Comparison of ENCODE assay signal across 10 cellular contexts in genomic region chr3:37946531-37946889, GRCh38. TPM values are rescaled to one million over a fixed set of nuclear protein-coding genes. Genes with fewer than 3 reads are reported as not detected.
DNase-seq lines count a peak whose midpoint lies in the region; ATAC-seq and TF ChIP-seq lines count a peak whose summit lies in the region.
"Had no signal": no experiment of that assay in that cellular context is flagged by ENCODE, and none has a peak within 500 bp of the region (broad histone marks: within the 10 kb centered on the region; RNA-seq: fewer than 3 reads in every experiment).

No MANE protein-coding gene starts in this region.

- H3K9me3 ChIP-seq in PC-3 (ENCODE audit: low read length) (no peaks in the 10 kb centered on the region), muscle layer of duodenum (ENCODE audit: control insufficient read depth in 1 of 2, low read length in 2 of 2) (no peaks in the 10 kb centered on the region), thoracic aorta (no peaks in the 10 kb centered on the region), OCI-LY7 (ENCODE audit: low read length) (no peaks in the 10 kb centered on the region)

- intact Hi-C loops in PC-3 (cut with micrococcal nuclease) (no loop called here), OCI-LY7 (cut with micrococcal nuclease; ENCODE audit: unreplicated experiment) (no loop called here)

- no peaks in the 10 kb centered on the region for H3K36me3 Mint-ChIP-seq in naive thymus-derived CD8-positive, alpha-beta T cell
- H3K36me3 Mint-ChIP-seq: CD4-positive, CD25-positive, alpha-beta regulatory T cell had no signal

- CTCF ChIA-PET in PC-3 (lab: Charles Lee) (no interaction called here), OCI-LY7 (lab: Charles Lee; ENCODE audit: unreplicated experiment) (no interaction called here)

- H3K4me1 ChIP-seq in PC-3 (ENCODE audit: insufficient read depth, low read length) (peaks cover 21% of the 10 kb centered on the region), muscle layer of duodenum (ENCODE audit: control insufficient read depth in 1 of 2, insufficient read depth in 2 of 2, low read length in 2 of 2) (peaks cover 26 to 52% of the 10 kb centered on the region in 2 donors), thoracic aorta (ENCODE audit: control insufficient read depth in 1 of 2, low read depth in 2 of 2) (peaks cover 42 to 59% of the 10 kb centered on the region in 2 donors), OCI-LY7 (ENCODE audit: insufficient read depth, low read length, poor library complexity, severe bottlenecking) (no peaks in the 10 kb centered on the region)

- BruUV-seq in PC-3 (replicated peaks; lab: Mats Ljungman, UMichigan): no TSS peak
- no TSS peak for BruUV-seq in OCI-LY7 (replicated peaks; lab: Mats Ljungman, UMichigan)

- H3K4me3 ChIP-seq in PC-3 (ENCODE audit: low read length): no peak overlapping the region
- no peak overlapping the region for H3K4me3 ChIP-seq in choroid plexus epithelial cell (ENCODE audit: low read depth, low read length)
- no peak overlapping the region for H3K4me3 ChIP-seq in muscle layer of duodenum (ENCODE audit: low read depth in 1 of 2, low read length in 2 of 2)
- no peak overlapping the region for H3K4me3 ChIP-seq in thoracic aorta
- no peak overlapping the region for H3K4me3 ChIP-seq in OCI-LY7 (ENCODE audit: low read depth, low read length, poor library complexity, severe bottlenecking)

- H3K79me2 ChIP-seq in PC-3 (ENCODE audit: low read length) (no peaks in the 10 kb centered on the region), OCI-LY7 (ENCODE audit: insufficient read depth, low read depth, low read length) (no peaks in the 10 kb centered on the region)

- TF ChIP-seq CTCF in PC-3 (conservative IDR thresholded peaks at IDR 0.05; ENCODE audit: low read depth, low read length) (no peak), choroid plexus epithelial cell (conservative IDR thresholded peaks at IDR 0.05; ENCODE audit: low read depth, low read length) (no peak), thoracic aorta (IDR thresholded peaks at IDR 0.05) (no peak), OCI-LY7 (conservative IDR thresholded peaks at IDR 0.05; ENCODE audit: low read length) (no peak)

- H3K36me3 ChIP-seq in PC-3 (ENCODE audit: low read depth, low read length) (no peaks in the 10 kb centered on the region), muscle layer of duodenum (ENCODE audit: control insufficient read depth in 1 of 2, insufficient read depth in 2 of 2, low read length in 2 of 2) (no peaks in the 10 kb centered on the region), thoracic aorta (no peaks in the 10 kb centered on the region), OCI-LY7 (ENCODE audit: insufficient read depth, low read length) (no peaks in the 10 kb centered on the region)

- H3K27me3 Mint-ChIP-seq in naive thymus-derived CD8-positive, alpha-beta T cell: no peaks in the 10 kb centered on the region

- H3K9me3 Mint-ChIP-seq in naive thymus-derived CD8-positive, alpha-beta T cell: no peaks in the 10 kb centered on the region
- H3K9me3 Mint-ChIP-seq: CD4-positive, CD25-positive, alpha-beta regulatory T cell had no signal

- H3K27ac ChIP-seq in PC-3 (ENCODE audit: low read length): peak overlapping the region; percentile 23
- H3K27ac ChIP-seq in muscle layer of duodenum (ENCODE audit: low read length): peak overlapping the region; percentile 43
- peak overlapping the region; percentile 24 to 54 for H3K27ac ChIP-seq in thoracic aorta
- H3K27ac ChIP-seq in OCI-LY7 (ENCODE audit: low read depth, low read length, poor library complexity, severe bottlenecking): no peak overlapping the region

- DNase-seq in PC-3 (no peak), choroid plexus epithelial cell (ENCODE audit: low read depth) (peak; percentile 73), thoracic aorta (ENCODE audit: low spot score) (no peak), NCI-H2227 treated with DMSO at 0.1 percent for 48 hours (lab: John Stamatoyannopoulos, UW) (no peak), DMS 273 (lab: John Stamatoyannopoulos, UW; ENCODE audit: unreplicated experiment) (no peak), OCI-LY7 (ENCODE audit: low spot score) (no peak)
- DNase-seq in naive thymus-derived CD8-positive, alpha-beta T cell: no peak
- DNase-seq: CD4-positive, CD25-positive, alpha-beta regulatory T cell; RPMI8226 had no signal

- H3K4me1 Mint-ChIP-seq in naive thymus-derived CD8-positive, alpha-beta T cell: no peaks in the 10 kb centered on the region
- H3K4me1 Mint-ChIP-seq: CD4-positive, CD25-positive, alpha-beta regulatory T cell had no signal

- H3F3A ChIP-seq in PC-3 (ENCODE audit: low read length, unreplicated experiment): no peaks in the 10 kb centered on the region

- POLR2A ChIA-PET in PC-3 (lab: Charles Lee; ENCODE audit: unreplicated experiment): no interaction called here
- POLR2A ChIA-PET in naive thymus-derived CD8-positive, alpha-beta T cell (lab: Charles Lee): no interaction called here
- POLR2A ChIA-PET in OCI-LY7 (lab: Charles Lee): no interaction called here

- ATAC-seq in PC-3: no peak
- no peak for ATAC-seq in thoracic aorta (ENCODE audit: insufficient number of reproducible peaks, low FRiP score, low read depth)
- ATAC-seq in naive thymus-derived CD8-positive, alpha-beta T cell: no peak

- H2AFZ ChIP-seq in PC-3 (ENCODE audit: low read length): no peak overlapping the region
- H2AFZ ChIP-seq in OCI-LY7 (ENCODE audit: low read length): no peak overlapping the region

- no peaks in the 10 kb centered on the region for H4K20me1 ChIP-seq in PC-3 (ENCODE audit: low read length)
- H4K20me1 ChIP-seq in OCI-LY7 (ENCODE audit: insufficient read depth, low read length): no peaks in the 10 kb centered on the region

- no peak overlapping the region for H3K9ac ChIP-seq in PC-3 (ENCODE audit: low read length)

- H3K27me3 ChIP-seq in PC-3 (ENCODE audit: low read length) (no peaks in the 10 kb centered on the region), muscle layer of duodenum (ENCODE audit: low read depth, low read length) (no peaks in the 10 kb centered on the region), thoracic aorta (replicated peaks; ENCODE audit: insufficient read depth) (no peaks in the 10 kb centered on the region)

- no peak overlapping the region for H3K27ac Mint-ChIP-seq in naive thymus-derived CD8-positive, alpha-beta T cell
- H3K27ac Mint-ChIP-seq: CD4-positive, CD25-positive, alpha-beta regulatory T cell had no signal

- no peak overlapping the region for H3K4me3 Mint-ChIP-seq in naive thymus-derived CD8-positive, alpha-beta T cell
- H3K4me3 Mint-ChIP-seq: CD4-positive, CD25-positive, alpha-beta regulatory T cell had no signal

- peak overlapping the region; percentile 19 for H3K4me2 ChIP-seq in PC-3 (ENCODE audit: low read length)
- H3K4me2 ChIP-seq in OCI-LY7 (ENCODE audit: low read length): no peak overlapping the region

- no peaks in the 10 kb centered on the region for H3K9me2 ChIP-seq in PC-3 (replicated peaks; ENCODE audit: low read length)
- no peaks in the 10 kb centered on the region for H3K9me2 ChIP-seq in OCI-LY7 (ENCODE audit: insufficient read depth, low read length)

RNA-seq across cellular contexts. Expression of gene VILL, which starts 44.1 kb away (rescaled TPM):
- total RNA-seq in PC-3 (2014; rRNA removed) (0.44 and 1.8 TPM in 2 replicates), thoracic aorta (10 to 100 TPM; 11.5 to 13.7 TPM), OCI-LY7 (2022) (13.2 and 13.5 TPM in 2 replicates)
- total RNA-seq in naive thymus-derived CD8-positive, alpha-beta T cell: 10 to 100 TPM; 41.0 to 41.9 TPM
- polyA plus RNA-seq in naive thymus-derived CD8-positive, alpha-beta T cell: 10 to 100 TPM; 12.3 to 21.6 (median 16.0) TPM
- 23.5 and 24.5 TPM in 2 replicates for total RNA-seq in OCI-LY7 (2014; rRNA removed; shearing (Covaris generic))
